ENCODE assay signal across 24 cellular contexts in genomic region chr6:122799140-122799539, GRCh38. TPM values are rescaled to one million over a fixed set of nuclear protein-coding genes. Genes with fewer than 3 reads are reported as not detected.
DNase-seq lines count a peak whose midpoint lies in the region; ATAC-seq and TF ChIP-seq lines count a peak whose summit lies in the region.
"Had no signal": no experiment of that assay in that cellular context is flagged by ENCODE, and none has a peak within 500 bp of the region (broad histone marks: within the 10 kb centered on the region; RNA-seq: fewer than 3 reads in every experiment).

No MANE protein-coding gene starts in this region.

- no peak overlapping the region for H4K91ac ChIP-seq in mesenchymal stem cell (ENCODE audit: low read length)

- H3K36me3 Mint-ChIP-seq in activated CD8-positive, alpha-beta T cell treated with anti-CD3 and anti-CD28 coated beads for 36 hours (ENCODE audit: low read depth) = no peaks in the 10 kb centered on the region
- H3K36me3 Mint-ChIP-seq: CD8-positive, alpha-beta memory T cell; stimulated activated memory B cell treated with anti-CD40 and anti-IgM and Interleukin-4, amounts not matched to agents 10 μg/mL and 1 μg/mL and 100 μg/mL, for 72 hours had no signal

- peak overlapping the region in 1 of 2 experiments; percentile 39 for H2BK12ac ChIP-seq in mesenchymal stem cell (ENCODE audit: low read length in 2 of 2)

- no peak overlapping the region for H3K4me2 ChIP-seq in mesenchymal stem cell (ENCODE audit: low read length, poor library complexity, severe bottlenecking)

- H3K9me3 ChIP-seq in RWPE2 (ENCODE audit: severe bottlenecking) = no peaks in the 10 kb centered on the region
- H3K9me3 ChIP-seq in endocrine pancreas (ENCODE audit: control insufficient read depth, low read length) = no peaks in the 10 kb centered on the region
- H3K9me3 ChIP-seq in mesenchymal stem cell (ENCODE audit: control insufficient read depth, low read length) = no peaks in the 10 kb centered on the region
- H3K9me3 ChIP-seq in suprapubic skin = no peaks in the 10 kb centered on the region
- H3K9me3 ChIP-seq: heart left ventricle, sigmoid colon, thoracic aorta had no signal

- ATAC-seq in RWPE2 (ENCODE audit: low read depth) (no peak), GM18505 (IDR thresholded peaks at IDR 0.05; ENCODE audit: unreplicated experiment) (no peak)
- no peak for ATAC-seq in activated CD8-positive, alpha-beta T cell treated with anti-CD3 and anti-CD28 coated beads for 36 hours
- ATAC-seq: stimulated activated memory B cell treated with anti-CD40 and anti-IgM and Interleukin-4, amounts not matched to agents 10 μg/mL and 1 μg/mL and 100 μg/mL, for 72 hours had no signal

- H3K4me1 ChIP-seq in RWPE2 (ENCODE audit: insufficient read depth, poor library complexity, severe bottlenecking) = peaks cover 30% of the 10 kb centered on the region
- peaks cover 31% of the 10 kb centered on the region for H3K4me1 ChIP-seq in endocrine pancreas (ENCODE audit: control insufficient read depth, insufficient read depth, low read length)
- peaks cover 8% of the 10 kb centered on the region for H3K4me1 ChIP-seq in mesenchymal stem cell (ENCODE audit: control insufficient read depth, insufficient read depth, low read depth, low read length)
- H3K4me1 ChIP-seq in suprapubic skin = peaks cover 43% of the 10 kb centered on the region
- H3K4me1 ChIP-seq: sigmoid colon had no signal

- H3K9ac ChIP-seq in endocrine pancreas (ENCODE audit: control insufficient read depth, insufficient read depth, low read length) (no peak overlapping the region), mesenchymal stem cell (ENCODE audit: low read length) (no peak overlapping the region)

- H3K4ac ChIP-seq in mesenchymal stem cell (ENCODE audit: low read depth in 1 of 2, low read length in 2 of 2) = peak overlapping the region in 1 of 2 experiments; percentile 79

- no peak overlapping the region for H3K23ac ChIP-seq in mesenchymal stem cell (ENCODE audit: low read length in 2 of 2)

- H2BK120ac ChIP-seq in mesenchymal stem cell (ENCODE audit: low read depth, low read length) = no peak overlapping the region

- TF ChIP-seq CTCF in RWPE2 (IDR thresholded peaks at IDR 0.05; ENCODE audit: poor library complexity, severe bottlenecking) = no peak
- TF ChIP-seq CTCF in suprapubic skin (IDR thresholded peaks at IDR 0.05) = no peak
- no peak for TF ChIP-seq CTCF in activated CD8-positive, alpha-beta T cell treated with anti-CD3 and anti-CD28 coated beads for 36 hours (IDR thresholded peaks at IDR 0.05)

- peaks cover 6% of the 10 kb centered on the region for H3K79me1 ChIP-seq in mesenchymal stem cell (replicated peaks; ENCODE audit: low read length, poor library complexity, severe bottlenecking)

- H3K4me3 ChIP-seq in RWPE2 (ENCODE audit: severe bottlenecking) = no peak overlapping the region
- peak overlapping the region; percentile 33 for H3K4me3 ChIP-seq in endocrine pancreas (ENCODE audit: control insufficient read depth, insufficient read depth, low read length)
- H3K4me3 ChIP-seq in mesenchymal stem cell (ENCODE audit: insufficient read depth in 1 of 2, low read depth in 1 of 2, low read length in 2 of 2) = no peak overlapping the region
- no peak overlapping the region for H3K4me3 ChIP-seq in suprapubic skin
- H3K4me3 ChIP-seq: coronary artery, heart left ventricle, sigmoid colon, thoracic aorta had no signal

- DNase-seq in RWPE2 (ENCODE audit: low spot score) (no peak), mesenchymal stem cell (no peak), suprapubic skin (ENCODE audit: low spot score in 2 of 2) (no peak), activated gamma-delta T cell treated with Interleukin-2 at 50 U/mL for 16 hours (no peak)
- no peak for DNase-seq in activated CD8-positive, alpha-beta T cell treated with anti-CD3 and anti-CD28 coated beads for 36 hours
- DNase-seq: activated B cell treated with CpG ODN at 0.5 μM for 24 hours; activated CD4-positive, alpha-beta T cell treated with anti-CD3 and anti-CD28 coated beads, Interleukin-2, amount 50 U/mL, for 48 hours; activated effector memory CD4-positive, alpha-beta T cell treated with anti-CD3 and anti-CD28 coated beads, Interleukin-2, amount 50 U/mL, for 16 hours; CD8-positive, alpha-beta memory T cell; GF-D8; heart left ventricle; Kasumi-1; NCI-H1092; NCI-H524; nephron progenitor cell; sigmoid colon; stimulated activated CD4-positive, alpha-beta T cell treated with anti-CD3 and anti-CD28 coated beads, Interleukin-2, amount 100 ng/mL, for 24 hours; T-helper 9 cell had no signal

- no peak overlapping the region for H2AFZ ChIP-seq in mesenchymal stem cell (ENCODE audit: low read depth, low read length)

- no peak for TF ChIP-seq EP300 in suprapubic skin (IDR thresholded peaks at IDR 0.05)

- H3K4me1 Mint-ChIP-seq in activated CD8-positive, alpha-beta T cell treated with anti-CD3 and anti-CD28 coated beads for 36 hours (ENCODE audit: low read depth) = peaks cover 3% of the 10 kb centered on the region
- H3K4me1 Mint-ChIP-seq: activated B cell treated with CpG ODN at 0.5 μM for 24 hours; CD8-positive, alpha-beta memory T cell had no signal

- no peak overlapping the region for H4K8ac ChIP-seq in mesenchymal stem cell (ENCODE audit: low read length)

- no peak overlapping the region for H2BK5ac ChIP-seq in mesenchymal stem cell (ENCODE audit: low read depth, low read length, poor library complexity, severe bottlenecking)

- H3K36me3 ChIP-seq in RWPE2 (ENCODE audit: low read depth) (no peaks in the 10 kb centered on the region), endocrine pancreas (ENCODE audit: control insufficient read depth, insufficient read depth, low read length) (no peaks in the 10 kb centered on the region), mesenchymal stem cell (ENCODE audit: control insufficient read depth in 1 of 2, insufficient read depth in 2 of 2, low read depth in 1 of 2, low read length in 2 of 2) (peaks cover 0 to 3% of the 10 kb centered on the region in 2 experiments), suprapubic skin (peaks cover 10% of the 10 kb centered on the region)
- H3K36me3 ChIP-seq: thoracic aorta had no signal

- intact Hi-C loops in activated CD8-positive, alpha-beta T cell treated with anti-CD3 and anti-CD28 coated beads for 36 hours (cut with micrococcal nuclease) = no loop called here

- WGBS in mesenchymal stem cell = 100% methylated on average over 1 of the region's 1 CpG
- 75% methylated on average over 1 of the region's 1 CpG for WGBS in suprapubic skin

- H3K27me3 ChIP-seq in RWPE2 (ENCODE audit: insufficient read depth, poor library complexity, severe bottlenecking) = no peaks in the 10 kb centered on the region
- no peaks in the 10 kb centered on the region for H3K27me3 ChIP-seq in endocrine pancreas (ENCODE audit: control insufficient read depth, insufficient read depth, low read length)
- no peaks in the 10 kb centered on the region for H3K27me3 ChIP-seq in mesenchymal stem cell (ENCODE audit: control insufficient read depth in 1 of 2, insufficient read depth in 1 of 2, low read length in 2 of 2)
- no peaks in the 10 kb centered on the region for H3K27me3 ChIP-seq in suprapubic skin
- H3K27me3 ChIP-seq: heart left ventricle, sigmoid colon had no signal

- no peak overlapping the region for H3K27ac Mint-ChIP-seq in activated CD8-positive, alpha-beta T cell treated with anti-CD3 and anti-CD28 coated beads for 36 hours
- H3K27ac Mint-ChIP-seq: activated B cell treated with CpG ODN at 0.5 μM for 24 hours; CD8-positive, alpha-beta memory T cell; nephron progenitor cell; stimulated activated memory B cell treated with anti-CD40 and anti-IgM and Interleukin-4, amounts not matched to agents 10 μg/mL and 1 μg/mL and 100 μg/mL, for 72 hours had no signal

- no peak overlapping the region for H3K4me3 Mint-ChIP-seq in activated CD8-positive, alpha-beta T cell treated with anti-CD3 and anti-CD28 coated beads for 36 hours
- H3K4me3 Mint-ChIP-seq: activated B cell treated with CpG ODN at 0.5 μM for 24 hours; CD8-positive, alpha-beta memory T cell; nephron progenitor cell; stimulated activated memory B cell treated with anti-CD40 and anti-IgM and Interleukin-4, amounts not matched to agents 10 μg/mL and 1 μg/mL and 100 μg/mL, for 72 hours had no signal

- POLR2A ChIA-PET in activated CD8-positive, alpha-beta T cell treated with anti-CD3 and anti-CD28 coated beads for 36 hours (lab: Charles Lee) = no interaction called here

- TF ChIP-seq POLR2A in suprapubic skin (IDR thresholded peaks at IDR 0.05) = no peak
- no peak for TF ChIP-seq POLR2A in GM18505 (IDR thresholded peaks at IDR 0.05; ENCODE audit: borderline replicate concordance, extremely low read depth, insufficient read depth, insufficient read length)

- H3K27ac ChIP-seq in RWPE2 (ENCODE audit: poor library complexity, severe bottlenecking) (peak overlapping the region; percentile 61), mesenchymal stem cell (ENCODE audit: low read length, poor library complexity, severe bottlenecking) (peak overlapping the region; percentile 23), suprapubic skin (peak overlapping the region; percentile 82)
- H3K27ac ChIP-seq: coronary artery, sigmoid colon, thoracic aorta had no signal

- H2BK15ac ChIP-seq in mesenchymal stem cell (ENCODE audit: low read depth, poor library complexity, severe bottlenecking) = no peak overlapping the region

- no peaks in the 10 kb centered on the region for H3K9me3 Mint-ChIP-seq in activated CD8-positive, alpha-beta T cell treated with anti-CD3 and anti-CD28 coated beads for 36 hours
- H3K9me3 Mint-ChIP-seq: activated B cell treated with CpG ODN at 0.5 μM for 24 hours; nephron progenitor cell; stimulated activated memory B cell treated with anti-CD40 and anti-IgM and Interleukin-4, amounts not matched to agents 10 μg/mL and 1 μg/mL and 100 μg/mL, for 72 hours had no signal

- peak overlapping the region; percentile 89 for H2AK5ac ChIP-seq in mesenchymal stem cell (ENCODE audit: low read length, severe bottlenecking)

- H3K14ac ChIP-seq in mesenchymal stem cell (ENCODE audit: low read length in 2 of 2) = peak overlapping the region in 1 of 2 experiments; percentile 55

- CTCF ChIA-PET in activated CD8-positive, alpha-beta T cell treated with anti-CD3 and anti-CD28 coated beads for 36 hours (lab: Charles Lee) = no interaction called here

- peaks cover 3% of the 10 kb centered on the region for H3K27me3 Mint-ChIP-seq in activated CD8-positive, alpha-beta T cell treated with anti-CD3 and anti-CD28 coated beads for 36 hours
- H3K27me3 Mint-ChIP-seq: activated B cell treated with CpG ODN at 0.5 μM for 24 hours; stimulated activated memory B cell treated with anti-CD40 and anti-IgM and Interleukin-4, amounts not matched to agents 10 μg/mL and 1 μg/mL and 100 μg/mL, for 72 hours had no signal

- H3K18ac ChIP-seq in mesenchymal stem cell (ENCODE audit: low read depth in 1 of 2, low read length in 2 of 2) = peak overlapping the region in 1 of 2 experiments; percentile 52

RNA-seq across cellular contexts. Expression of gene SMPDL3A, which starts 10.1 kb away (rescaled TPM):
- 45.7 TPM for polyA plus RNA-seq in mesenchymal stem cell (2013, experiment 1 of 2)
- polyA plus RNA-seq in mesenchymal stem cell (2013, experiment 2 of 2) = 47.1 TPM
- total RNA-seq in suprapubic skin = 100 to 1,000 TPM in 1 of 4 donors, 10 to 100 TPM in 3; 82.5 to 111 (median 91.8) TPM
- total RNA-seq in activated CD8-positive, alpha-beta T cell treated with anti-CD3 and anti-CD28 coated beads for 36 hours = under 1 TPM in 1 of 2 experiments, not detected in 1; 0.14 TPM
- polyA plus RNA-seq: CD8-positive, alpha-beta memory T cell had no signal

RNA-seq across cellular contexts. Expression of gene FABP7, which starts 19.6 kb away (rescaled TPM):
- 0.10 TPM for polyA plus RNA-seq in mesenchymal stem cell (2013, experiment 1 of 2)
- 0.12 TPM for polyA plus RNA-seq in mesenchymal stem cell (2013, experiment 2 of 2)
- 10 to 100 TPM; 11.8 to 35.6 (median 22.9) TPM for total RNA-seq in suprapubic skin
- not detected for total RNA-seq in activated CD8-positive, alpha-beta T cell treated with anti-CD3 and anti-CD28 coated beads for 36 hours
- total RNA-seq: activated B cell treated with CpG ODN at 0.5 μM for 24 hours; CD8-positive, alpha-beta memory T cell; left lobe of liver; sigmoid colon; thoracic aorta had no signal
- polyA plus RNA-seq: CD8-positive, alpha-beta memory T cell; sigmoid colon had no signal

Comparison
In these comparisons a context has a peak if more than half of its experiments do, and no peak if none do; other contexts are left out.
1. H3K27ac ChIP-seq: peak in every context shown above with its lines; median percentile 82 in suprapubic skin; 61 in RWPE2; 23 in mesenchymal stem cell.
2. RNA of gene SMPDL3A, which starts 10.1 kb away (total RNA-seq): 82.5 to 111 TPM in suprapubic skin; 0.14 TPM in activated CD8-positive, alpha-beta T cell treated with anti-CD3 and anti-CD28 coated beads for 36 hours; every median in the first group is over 10 times any median in the second.
3. RNA of gene FABP7, which starts 19.6 kb away (total RNA-seq): 11.8 to 35.6 TPM in suprapubic skin; not detected in activated CD8-positive, alpha-beta T cell treated with anti-CD3 and anti-CD28 coated beads for 36 hours; every median in the first group is over 10 times any median in the second.